In the genomic region with DNA sequence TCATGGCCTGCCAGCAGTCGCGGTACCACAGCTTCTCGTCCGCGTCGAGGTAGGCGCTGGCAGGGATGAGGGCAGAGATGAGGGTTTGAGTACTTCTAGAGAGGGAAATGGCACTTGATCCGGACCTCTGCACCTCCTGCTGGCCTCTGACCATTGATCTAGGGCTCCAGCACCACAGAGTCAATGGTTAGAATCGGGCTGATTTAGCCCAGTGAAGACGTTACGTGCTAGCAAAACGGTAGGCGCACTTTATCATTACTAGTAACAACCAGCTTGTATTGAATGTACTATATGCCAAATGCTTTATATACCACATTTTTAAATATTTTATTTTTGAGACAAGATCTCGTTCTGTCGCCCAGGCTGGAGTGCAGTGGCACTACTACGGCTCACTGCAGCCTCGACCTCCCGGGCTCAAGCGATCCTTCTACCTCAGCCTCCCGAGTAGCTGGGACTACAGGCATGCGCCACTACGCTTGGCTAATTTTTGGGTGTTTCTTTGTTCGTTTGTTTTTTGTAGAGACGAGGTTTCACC, we compare ENCODE assay signal across 8 cellular contexts. TPM values are rescaled to one million over a fixed set of nuclear protein-coding genes. Genes with fewer than 3 reads are reported as not detected.
A peak's percentile ranks its signal among the peaks of the same experiment; 100 is the strongest.
DNase-seq lines count a peak whose midpoint lies in the region; ATAC-seq, FAIRE-seq and TF ChIP-seq lines count a peak whose summit lies in the region.

No MANE protein-coding gene starts in this region.

- no peaks in the 10 kb centered on the region for H3K27me3 Mint-ChIP-seq in GM23338 (ENCODE audit: insufficient read depth, low read depth, poor library complexity)

- H3F3A ChIP-seq in GM23338 (replicated peaks; ENCODE audit: low read depth): peaks cover 6% of the 10 kb centered on the region; the same call in 1 of the 2 replicates
- no peaks in the 10 kb centered on the region for H3F3A ChIP-seq in SU-DHL-6 (ENCODE audit: insufficient read depth)
- no peaks in the 10 kb centered on the region for H3F3A ChIP-seq in smooth muscle cell (ENCODE audit: low read depth)

- H3K4me1 ChIP-seq in GM23338 (ENCODE audit: insufficient read depth): peaks cover 8% of the 10 kb centered on the region
- peaks cover 0 to 40% (median 16%) of the 10 kb centered on the region in 3 donors for H3K4me1 ChIP-seq in gastroesophageal sphincter
- H3K4me1 ChIP-seq in smooth muscle cell (ENCODE audit: low read depth): peaks cover 6% of the 10 kb centered on the region

- H3K27me3 ChIP-seq in GM23338 (ENCODE audit: insufficient read depth) (no peaks in the 10 kb centered on the region), SU-DHL-6 (ENCODE audit: low read length) (no peaks in the 10 kb centered on the region), gastroesophageal sphincter (no peaks in the 10 kb centered on the region), smooth muscle cell (ENCODE audit: low read depth) (no peaks in the 10 kb centered on the region)

- no peaks in the 10 kb centered on the region; the same call in 2 of the 3 replicates for H3K9me3 Mint-ChIP-seq in GM23338

- no peak for TF ChIP-seq EP300 in gastroesophageal sphincter (IDR thresholded peaks at IDR 0.05)

- no peaks in the 10 kb centered on the region for H3K9me3 ChIP-seq in SU-DHL-6 (ENCODE audit: insufficient read depth, low read length)
- H3K9me3 ChIP-seq in gastroesophageal sphincter: no peaks in the 10 kb centered on the region
- H3K9me3 ChIP-seq in smooth muscle cell (replicated peaks; ENCODE audit: low read depth): no peaks in the 10 kb centered on the region

- FAIRE-seq in frontal cortex (lab: Jason Lieb, UNC): no peak
- FAIRE-seq in GM12892 (lab: Jason Lieb, UNC): no peak

- H3K27ac ChIP-seq in GM23338 (ENCODE audit: low read depth) (no peak overlapping the region), SU-DHL-6 (ENCODE audit: low read depth, low read length) (no peak overlapping the region), gastroesophageal sphincter (peak overlapping the region in 3 of 4 donors; percentile 87 to 93 (median 90)), smooth muscle cell (ENCODE audit: low read depth) (peak overlapping the region; percentile 56)

- peaks cover 25% of the 10 kb centered on the region for H3K36me3 Mint-ChIP-seq in GM23338 (ENCODE audit: low read depth)

- DNase-seq in GM23338 (ENCODE audit: low spot score) (no peak), smooth muscle cell (lab: John Stamatoyannopoulos, UW; ENCODE audit: unreplicated experiment) (no peak), kidney glomerular epithelial cell (lab: John Stamatoyannopoulos, UW) (no peak), hippocampal formation (lab: John Stamatoyannopoulos, UW) (no peak), frontal cortex (ENCODE audit: low spot score in 2 of 2) (no peak), GM12892 (ENCODE audit: insufficient read length) (no peak)

- H3K4me2 ChIP-seq in GM23338 (peak overlapping the region; percentile 80), SU-DHL-6 (ENCODE audit: low read depth, low read length, poor library complexity, severe bottlenecking) (peak overlapping the region; percentile 69), smooth muscle cell (peak overlapping the region; percentile 93)

- H3K36me3 ChIP-seq in GM23338 (ENCODE audit: insufficient read depth): peaks cover 7% of the 10 kb centered on the region; the same call in 1 of the 2 replicates
- H3K36me3 ChIP-seq in SU-DHL-6 (ENCODE audit: low read length): no peaks in the 10 kb centered on the region
- peaks cover 0 to 17% of the 10 kb centered on the region in 2 donors for H3K36me3 ChIP-seq in gastroesophageal sphincter
- no peaks in the 10 kb centered on the region for H3K36me3 ChIP-seq in smooth muscle cell (ENCODE audit: low read depth)

- 37 to 38% methylated on average over 14 to 16 of the region's 24 CpGs for WGBS in gastroesophageal sphincter (ENCODE audit: low coverage in 1 of 2), 2 donors
- 38% methylated on average over 24 of the region's 24 CpGs for WGBS in smooth muscle cell (ENCODE audit: low lambda C conversion rate)

- H3K4me1 Mint-ChIP-seq in GM23338: peaks cover 9% of the 10 kb centered on the region

- H2AFZ ChIP-seq in GM23338 (peak overlapping the region; percentile 4; the same call in 1 of the 2 replicates), SU-DHL-6 (ENCODE audit: low read depth, low read length, severe bottlenecking) (peak overlapping the region; percentile 80), smooth muscle cell (ENCODE audit: low read depth) (peak overlapping the region; percentile 93)

- H4K20me1 ChIP-seq in GM23338 (replicated peaks; ENCODE audit: insufficient read depth): peaks cover 6% of the 10 kb centered on the region; the same call in 1 of the 2 replicates
- no peaks in the 10 kb centered on the region for H4K20me1 ChIP-seq in SU-DHL-6 (ENCODE audit: low read depth, low read length)
- H4K20me1 ChIP-seq in smooth muscle cell (ENCODE audit: low read depth): peaks cover 19% of the 10 kb centered on the region

- peak overlapping the region; percentile 81 for H3K9ac ChIP-seq in SU-DHL-6 (ENCODE audit: low read length)
- peak overlapping the region; percentile 78 for H3K9ac ChIP-seq in smooth muscle cell (ENCODE audit: low read depth)

- no peak for TF ChIP-seq POLR2A in gastroesophageal sphincter (IDR thresholded peaks at IDR 0.05)
- no peak for TF ChIP-seq POLR2A in GM12892 (IDR thresholded peaks at IDR 0.05; ENCODE audit: low read depth, low read length)

- 0 out of 4 replicates have a peak, but pooled peaks of 1 of the 2 experiments have one; percentile 7 for TF ChIP-seq CTCF in GM23338 (conservative IDR thresholded peaks at IDR 0.05; ENCODE audit: low read depth in 2 of 2)
- TF ChIP-seq CTCF in SU-DHL-6 (IDR thresholded peaks at IDR 0.05; ENCODE audit: insufficient read depth, low read length, poor library complexity, severe bottlenecking): no peak
- peak in 1 of 4 experiments; percentile 6 for TF ChIP-seq CTCF in gastroesophageal sphincter (IDR thresholded peaks at IDR 0.05)
- no peak for TF ChIP-seq CTCF in smooth muscle cell (IDR thresholded peaks at IDR 0.05; ENCODE audit: borderline replicate concordance, insufficient read depth, poor library complexity, severe bottlenecking)

- H3K79me2 ChIP-seq in GM23338 (replicated peaks; ENCODE audit: insufficient read depth) (peaks cover 34% of the 10 kb centered on the region), SU-DHL-6 (ENCODE audit: insufficient read depth, low read length) (peaks cover 9% of the 10 kb centered on the region; the same call in 1 of the 2 replicates), smooth muscle cell (ENCODE audit: low read depth) (peaks cover 36% of the 10 kb centered on the region)

- peak overlapping the region; percentile 90; the same call in 1 of the 2 replicates for H3K27ac Mint-ChIP-seq in GM23338

- no peaks in the 10 kb centered on the region for H3K9me2 ChIP-seq in GM23338 (ENCODE audit: insufficient read depth)
- no peaks in the 10 kb centered on the region for H3K9me2 ChIP-seq in SU-DHL-6 (replicated peaks; ENCODE audit: insufficient read depth, low read length)

- ATAC-seq in GM23338 (peak; percentile 16), gastroesophageal sphincter (peak; percentile 4)

- H3K4me3 Mint-ChIP-seq in GM23338: peak overlapping the region; percentile 93

- peak overlapping the region; percentile 86 for H3K4me3 ChIP-seq in GM23338
- peak overlapping the region; percentile 83 for H3K4me3 ChIP-seq in SU-DHL-6 (ENCODE audit: insufficient read depth, low read length, poor library complexity, severe bottlenecking)
- peak overlapping the region; percentile 91 to 97 for H3K4me3 ChIP-seq in gastroesophageal sphincter
- H3K4me3 ChIP-seq in smooth muscle cell: peak overlapping the region; percentile 99

TF ChIP-seq in GM23338, 12 proteins besides CTCF, POLR2A, EP300 and RAD21 (continues in another document):
- TF ChIP-seq, protein P1, sequence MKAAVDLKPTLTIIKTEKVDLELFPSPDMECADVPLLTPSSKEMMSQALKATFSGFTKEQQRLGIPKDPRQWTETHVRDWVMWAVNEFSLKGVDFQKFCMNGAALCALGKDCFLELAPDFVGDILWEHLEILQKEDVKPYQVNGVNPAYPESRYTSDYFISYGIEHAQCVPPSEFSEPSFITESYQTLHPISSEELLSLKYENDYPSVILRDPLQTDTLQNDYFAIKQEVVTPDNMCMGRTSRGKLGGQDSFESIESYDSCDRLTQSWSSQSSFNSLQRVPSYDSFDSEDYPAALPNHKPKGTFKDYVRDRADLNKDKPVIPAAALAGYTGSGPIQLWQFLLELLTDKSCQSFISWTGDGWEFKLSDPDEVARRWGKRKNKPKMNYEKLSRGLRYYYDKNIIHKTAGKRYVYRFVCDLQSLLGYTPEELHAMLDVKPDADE (IDR thresholded peaks at IDR 0.05): no peak

RNA-seq across cellular contexts. Expression of a gene that starts 0.5 kb away (rescaled TPM):
- 2.4 TPM in 1 of 2 replicates, not detected in the other for total RNA-seq in GM23338 (2014; rRNA removed; shearing (Covaris generic))
- 0.97 and 1.4 TPM in 2 replicates for polyA plus RNA-seq in GM23338 (2016; fragmentation: Nextera tagmentation; extraction: Ambion mirVana)
- 1 to 10 TPM in 3 of 4 donors, under 1 TPM in 1; 0.89 to 2.4 (median 1.6) TPM for total RNA-seq in gastroesophageal sphincter
- total RNA-seq in smooth muscle cell: 0.18 and 1.1 TPM in 2 replicates
- polyA plus RNA-seq in smooth muscle cell: 1.0 and 3.1 TPM in 2 replicates
- total RNA-seq in frontal cortex: 4.5 TPM
- polyA plus RNA-seq in GM12892 (2012; ENCODE audit: missing spikeins): 0.38 TPM

RNA-seq across cellular contexts. Expression of a gene that starts 0.9 kb away (rescaled TPM):
- total RNA-seq in GM23338 (2014; rRNA removed; shearing (Covaris generic)): 9.0 and 9.2 TPM in 2 replicates
- polyA plus RNA-seq in GM23338 (2016; fragmentation: Nextera tagmentation; extraction: Ambion mirVana): 13.6 and 18.0 TPM in 2 replicates
- 10 to 100 TPM in 1 of 4 donors, 1 to 10 TPM in 3; 6.0 to 12.3 (median 8.4) TPM for total RNA-seq in gastroesophageal sphincter
- total RNA-seq in smooth muscle cell: 4.6 and 9.8 TPM in 2 replicates
- polyA plus RNA-seq in smooth muscle cell: 5.9 and 6.6 TPM in 2 replicates
- 3.7 TPM for total RNA-seq in frontal cortex
- polyA plus RNA-seq in GM12892 (2012; ENCODE audit: missing spikeins): 6.2 TPM

RNA-seq across cellular contexts. Expression of a gene that starts 34.9 kb away (rescaled TPM):
- 102 and 115 TPM in 2 replicates for total RNA-seq in GM23338 (2014; rRNA removed; shearing (Covaris generic))
- polyA plus RNA-seq in GM23338 (2016; fragmentation: Nextera tagmentation; extraction: Ambion mirVana) (37.3 and 39.5 TPM in 2 replicates), smooth muscle cell (32.7 and 38.3 TPM in 2 replicates)
- total RNA-seq in gastroesophageal sphincter (10 to 100 TPM; 52.6 to 78.0 (median 76.0) TPM), smooth muscle cell (23.0 and 31.3 TPM in 2 replicates), frontal cortex (26.5 TPM)
- 14.4 TPM for polyA plus RNA-seq in GM12892 (2012; ENCODE audit: missing spikeins)

RNA-seq across cellular contexts. Expression of a gene that starts 39.5 kb away (rescaled TPM):
- total RNA-seq in GM23338 (2014; rRNA removed; shearing (Covaris generic)): 158 and 321 TPM in 2 replicates
- polyA plus RNA-seq in GM23338 (2016; fragmentation: Nextera tagmentation; extraction: Ambion mirVana) (373 and 391 TPM in 2 replicates), smooth muscle cell (202 and 208 TPM in 2 replicates)
- total RNA-seq in gastroesophageal sphincter (100 to 1,000 TPM in 3 of 4 donors, 10 to 100 TPM in 1; 90.0 to 194 (median 113) TPM), smooth muscle cell (112 and 115 TPM in 2 replicates), frontal cortex (70.9 TPM)
- polyA plus RNA-seq in GM12892 (2012; ENCODE audit: missing spikeins): 131 TPM

RNA-seq across cellular contexts. Expression of a gene that starts 40.3 kb away (rescaled TPM):
- total RNA-seq in GM23338 (2014; rRNA removed; shearing (Covaris generic)): 31.8 and 55.4 TPM in 2 replicates
- polyA plus RNA-seq in GM23338 (2016; fragmentation: Nextera tagmentation; extraction: Ambion mirVana) (59.2 and 63.8 TPM in 2 replicates), smooth muscle cell (65.8 and 79.7 TPM in 2 replicates)
- total RNA-seq in gastroesophageal sphincter (10 to 100 TPM; 15.4 to 44.2 (median 35.3) TPM), smooth muscle cell (37.3 and 47.0 TPM in 2 replicates), frontal cortex (25.3 TPM)
- 23.0 TPM for polyA plus RNA-seq in GM12892 (2012; ENCODE audit: missing spikeins)

Comparison
In these comparisons a context has a peak if more than half of its experiments do, and no peak if none do; other contexts are left out.
1. H2AFZ ChIP-seq: peak in every context shown above with its lines; median percentile 93 in smooth muscle cell; 80 in SU-DHL-6; 4 in GM23338.
2. H3K27ac ChIP-seq: peak in gastroesophageal sphincter (3 of 4) and smooth muscle cell (single experiment); none in GM23338 (single experiment) and SU-DHL-6 (single experiment).
3. Peak in every context shown above with its lines, with median percentiles within 50 percentile points of each other: H3K4me2 ChIP-seq and H3K4me3 ChIP-seq.